Comparison of ENCODE assay signal across 11 cellular contexts in genomic region chr16:31568577-31569359, GRCh38. TPM values are rescaled to one million over a fixed set of nuclear protein-coding genes. Genes with fewer than 3 reads are reported as not detected.
DNase-seq lines count a peak whose midpoint lies in the region; ATAC-seq and TF ChIP-seq lines count a peak whose summit lies in the region.
"Had no signal": no experiment of that assay in that cellular context is flagged by ENCODE, and none has a peak within 500 bp of the region (broad histone marks: within the 10 kb centered on the region; RNA-seq: fewer than 3 reads in every experiment).

No MANE protein-coding gene starts in this region.

- H3K27me3 ChIP-seq in lung (ENCODE audit: control insufficient read depth, insufficient read depth) (no peaks in the 10 kb centered on the region), stomach smooth muscle (ENCODE audit: control insufficient read depth in 1 of 2, insufficient read depth in 2 of 2, low read length in 2 of 2) (peaks cover 15% of the 10 kb centered on the region in 2 donors)

- H3K36me3 ChIP-seq in lung (ENCODE audit: control insufficient read depth in 2 of 2, insufficient read depth in 2 of 2, low read length in 2 of 2) (no peaks in the 10 kb centered on the region), stomach smooth muscle (ENCODE audit: control insufficient read depth in 2 of 2, insufficient read depth in 2 of 2, low read length in 2 of 2) (no peaks in the 10 kb centered on the region)

- peaks cover 11% of the 10 kb centered on the region for H3K9me3 Mint-ChIP-seq in activated CD8-positive, alpha-beta memory T cell treated with anti-CD3 and anti-CD28 coated beads, Interleukin-2, amount 10 ng/mL, durations not matched to agents 7 days and 5 days (ENCODE audit: low read depth)

- H3K4me3 ChIP-seq in cardiac fibroblast (replicated peaks in 1 of 2; ENCODE audit: low read depth in 2 of 2, low read length in 2 of 2), result peak overlapping the region in 1 of 2 donors; percentile 5
- peak overlapping the region; percentile 5 for H3K4me3 ChIP-seq in lung
- H3K4me3 ChIP-seq in stomach smooth muscle (ENCODE audit: low read length in 2 of 2), result peak overlapping the region; percentile 51 to 63

- WGBS in lung, 2 donors, result 9 to 13% methylated on average over 49 of the region's 49 CpGs

- peak overlapping the region; percentile 10 for H3K4me3 Mint-ChIP-seq in activated CD8-positive, alpha-beta memory T cell treated with anti-CD3 and anti-CD28 coated beads, Interleukin-2, amount 10 ng/mL, durations not matched to agents 7 days and 5 days

- H3K9ac ChIP-seq in stomach smooth muscle (ENCODE audit: low read length in 2 of 2), result no peak overlapping the region

- no peaks in the 10 kb centered on the region for H3K4me1 ChIP-seq in lung (ENCODE audit: control insufficient read depth in 2 of 2, insufficient read depth in 2 of 2, low read length in 2 of 2)
- peaks cover 7% of the 10 kb centered on the region for H3K4me1 ChIP-seq in stomach smooth muscle (ENCODE audit: control insufficient read depth, insufficient read depth, low read length)

- no peak overlapping the region for H3K27ac Mint-ChIP-seq in activated CD8-positive, alpha-beta memory T cell treated with anti-CD3 and anti-CD28 coated beads, Interleukin-2, amount 10 ng/mL, durations not matched to agents 7 days and 5 days

- peaks cover 3% of the 10 kb centered on the region for H3K4me1 Mint-ChIP-seq in activated CD8-positive, alpha-beta memory T cell treated with anti-CD3 and anti-CD28 coated beads, Interleukin-2, amount 10 ng/mL, durations not matched to agents 7 days and 5 days

- DNase-seq in activated CD8-positive, alpha-beta memory T cell treated with anti-CD3 and anti-CD28 coated beads, Interleukin-2, amount 10 ng/mL, durations not matched to agents 7 days and 5 days, result no peak
- no peak for DNase-seq in activated CD8-positive, alpha-beta memory T cell treated with anti-CD3 and anti-CD28 coated beads, Interleukin-2, amount 50 U/mL, for 4 hours
- DNase-seq in cardiac fibroblast (ENCODE audit: low read depth in 2 of 2), result peak; percentile 6 to 11
- DNase-seq in lung (ENCODE audit: low spot score), result peak; percentile 44
- no peak for DNase-seq in HT-29 (ENCODE audit: low spot score)
- no peak for DNase-seq in mesenteric fat pad (ENCODE audit: low spot score)

- peaks cover 9% of the 10 kb centered on the region for H3K36me3 Mint-ChIP-seq in activated CD8-positive, alpha-beta memory T cell treated with anti-CD3 and anti-CD28 coated beads, Interleukin-2, amount 10 ng/mL, durations not matched to agents 7 days and 5 days

- CTCF ChIA-PET in activated CD8-positive, alpha-beta memory T cell treated with anti-CD3 and anti-CD28 coated beads, Interleukin-2, amount 10 ng/mL, durations not matched to agents 7 days and 5 days (lab: Charles Lee), result no interaction called here

- H3K9me3 ChIP-seq in lung (ENCODE audit: control insufficient read depth in 2 of 2, insufficient read depth in 1 of 2, low read length in 1 of 2) (no peaks in the 10 kb centered on the region), stomach smooth muscle (ENCODE audit: control insufficient read depth in 2 of 2, low read length in 2 of 2) (no peaks in the 10 kb centered on the region)

- peaks cover 58% of the 10 kb centered on the region for H3K27me3 Mint-ChIP-seq in activated CD8-positive, alpha-beta memory T cell treated with anti-CD3 and anti-CD28 coated beads, Interleukin-2, amount 10 ng/mL, durations not matched to agents 7 days and 5 days

- TF ChIP-seq CTCF in cardiac fibroblast (IDR thresholded peaks at IDR 0.05; ENCODE audit: low read depth, low read length) (no peak), lung (IDR thresholded peaks at IDR 0.05; ENCODE audit: control extremely low read depth, extremely low read depth) (no peak)

- H3K27ac ChIP-seq in lung (ENCODE audit: low read depth in 1 of 2, low read length in 1 of 2), result no peak overlapping the region
- H3K27ac ChIP-seq in stomach smooth muscle (ENCODE audit: low read length), result no peak overlapping the region
- H3K27ac ChIP-seq: C4-2B had no signal

- ATAC-seq in activated CD8-positive, alpha-beta memory T cell treated with anti-CD3 and anti-CD28 coated beads, Interleukin-2, amount 10 ng/mL, durations not matched to agents 7 days and 5 days, result no peak
- ATAC-seq in lung (ENCODE audit: insufficient read depth, low FRiP score) (peak; percentile 58), GM18861 (IDR thresholded peaks at IDR 0.05; ENCODE audit: unreplicated experiment) (no peak)
- ATAC-seq: esophagus mucosa had no signal

RNA-seq across cellular contexts. Expression of gene AHSP, which starts 41.1 kb away (rescaled TPM):
- total RNA-seq in activated CD8-positive, alpha-beta memory T cell treated with anti-CD3 and anti-CD28 coated beads, Interleukin-2, amount 10 ng/mL, durations not matched to agents 7 days and 5 days, result not detected
- total RNA-seq in lung (10 to 100 TPM in 1 of 2 donors, not detected in 1; 47.8 TPM), mesenteric fat pad (not detected)
- polyA plus RNA-seq in lung, result under 1 TPM in 1 of 2 donors, not detected in 1; 0.30 TPM
- not detected in 2 replicates for total RNA-seq in HT-29 (2014; rRNA removed; shearing (Covaris generic))
- total RNA-seq: esophagus mucosa, NCI-H460 had no signal

Comparison
In these comparisons a context has a peak if more than half of its experiments do, and no peak if none do; other contexts are left out.
1. DNase-seq: peak in cardiac fibroblast (2 of 2) and lung (single experiment); none in activated CD8-positive, alpha-beta memory T cell treated with anti-CD3 and anti-CD28 coated beads, Interleukin-2, amount 10 ng/mL, durations not matched to agents 7 days and 5 days (single experiment), activated CD8-positive, alpha-beta memory T cell treated with anti-CD3 and anti-CD28 coated beads, Interleukin-2, amount 50 U/mL, for 4 hours (single experiment), HT-29 (single experiment) and mesenteric fat pad (single experiment).